In genomic region chr1:20483833-20484525, GRCh38 we compare ENCODE assay signal across 8 cellular contexts. TPM values are rescaled to one million over a fixed set of nuclear protein-coding genes. Genes with fewer than 3 reads are reported as not detected.
DNase-seq lines count a peak whose midpoint lies in the region; ATAC-seq and TF ChIP-seq lines count a peak whose summit lies in the region.

No MANE protein-coding gene starts in this region.

- peaks cover 2% of the 10 kb centered on the region for H3K27me3 ChIP-seq in AG04450 (ENCODE audit: control insufficient read depth, insufficient read depth, low read length)
- H3K27me3 ChIP-seq in HAP-1 (ENCODE audit: low read depth) = peaks cover 11% of the 10 kb centered on the region; the same call in 1 of the 2 replicates
- peaks cover 70% of the 10 kb centered on the region for H3K27me3 ChIP-seq in iPS-18a (ENCODE audit: control insufficient read depth, insufficient read depth, low read length)
- H3K27me3 ChIP-seq in gastrocnemius medialis = peaks cover 29 to 48% (median 42%) of the 10 kb centered on the region in 3 donors

- H3K36me3 ChIP-seq in HAP-1 (replicated peaks) (no peaks in the 10 kb centered on the region), iPS-18a (ENCODE audit: control insufficient read depth, low read depth, low read length) (no peaks in the 10 kb centered on the region), gastrocnemius medialis (no peaks in the 10 kb centered on the region)

- DNase-seq in AG04450 (ENCODE audit: low read depth, low spot score) (no peak), HAP-1 (ENCODE audit: low spot score in 2 of 2) (peak in 1 of 2 experiments; percentile 50), amygdala (lab: John Stamatoyannopoulos, UW) (peak in 29 of 56 donors; percentile 23 to 70 (median 56)), gastrocnemius medialis (no peak)

- H3K4me1 ChIP-seq in HAP-1 (no peaks in the 10 kb centered on the region), iPS-18a (ENCODE audit: control insufficient read depth, low read depth, low read length) (peaks cover 23% of the 10 kb centered on the region), gastrocnemius medialis (peaks cover 0 to 5% of the 10 kb centered on the region in 2 donors)

- ATAC-seq in gastrocnemius medialis (no peak), esophagus mucosa (no peak), HG02588 (IDR thresholded peaks at IDR 0.05; ENCODE audit: unreplicated experiment) (no peak), GM21825 (IDR thresholded peaks at IDR 0.05; ENCODE audit: unreplicated experiment) (no peak)

- POLR2A ChIA-PET in AG04450 (lab: Yijun Ruan, JAX) = interaction anchor here (0.8 to 2.0 kb wide), 7 partner anchors 9 to 157 kb away, joined by 3 to 16 read pairs (median 4); partner anchors contain the start of gene MUL1

- in situ Hi-C loops in HAP-1 (cut with MboI; ENCODE audit: low sequenced_read_pairs) (no loop called here), gastrocnemius medialis (cut with MboI; ENCODE audit: low sequenced_read_pairs in 4 of 4) (no loop called here)

- H3K4me3 ChIP-seq in AG04450 (ENCODE audit: low read depth, low read length) (peak overlapping the region; percentile 88), HAP-1 (peak overlapping the region; percentile 52), iPS-18a (ENCODE audit: low read length) (peak overlapping the region; percentile 64), gastrocnemius medialis (peak overlapping the region; percentile 44 to 57 (median 53))

- H3K9me3 ChIP-seq in AG04450 (ENCODE audit: control insufficient read depth, insufficient read depth, low read length) (peaks cover 10% of the 10 kb centered on the region; the same call in 1 of the 2 replicates), HAP-1 (no peaks in the 10 kb centered on the region), iPS-18a (ENCODE audit: control insufficient read depth, low read depth, low read length) (no peaks in the 10 kb centered on the region), gastrocnemius medialis (no peaks in the 10 kb centered on the region)

- no peak for TF ChIP-seq POLR2A in gastrocnemius medialis (IDR thresholded peaks at IDR 0.05)

- H3K27ac ChIP-seq in AG04450 (ENCODE audit: low read depth, low read length) = peak overlapping the region; percentile 68
- H3K27ac ChIP-seq in iPS-18a (ENCODE audit: low read length) = no peak overlapping the region
- H3K27ac ChIP-seq in gastrocnemius medialis = peak overlapping the region in 2 of 4 donors; percentile 36 to 40

- CTCF ChIA-PET in AG04450 (lab: Charles Lee) = interaction anchor here (0.7 to 3.2 kb wide), 5 partner anchors 11 to 848 kb away, joined by 3 to 30 read pairs (median 3); no protein-coding TSS in a partner anchor

- H3K9ac ChIP-seq in iPS-18a (ENCODE audit: low read length) = no peak overlapping the region

- no peak for TF ChIP-seq CTCF in AG04450 (IDR thresholded peaks at IDR 0.05; ENCODE audit: low read depth, low read length)
- TF ChIP-seq CTCF in gastrocnemius medialis (IDR thresholded peaks at IDR 0.05 in 4 of 5, conservative IDR thresholded peaks at IDR 0.05 in 1 of 5) = no peak

- intact Hi-C loops in gastrocnemius medialis (cut with DNase I; ENCODE audit: low total_unique reads) = no loop called here

RNA-seq across cellular contexts. Expression of gene CAMK2N1, which starts 2.0 kb away (rescaled TPM):
- 62.8 and 83.1 TPM in 2 replicates for polyA plus RNA-seq in AG04450 (2011; rRNA removed)
- polyA minus RNA-seq in AG04450 (2011; rRNA and poly(A)+ RNA removed) = 15.7 and 19.8 TPM in 2 replicates
- total RNA-seq in gastrocnemius medialis (1 to 10 TPM; 1.3 to 2.5 (median 1.5) TPM), esophagus mucosa (7.7 TPM)

RNA-seq across cellular contexts. Expression of gene MUL1, which starts 24.0 kb away (rescaled TPM):
- 23.1 and 26.6 TPM in 2 replicates for polyA plus RNA-seq in AG04450 (2011; rRNA removed)
- 23.2 and 30.1 TPM in 2 replicates for polyA minus RNA-seq in AG04450 (2011; rRNA and poly(A)+ RNA removed)
- total RNA-seq in gastrocnemius medialis (10 to 100 TPM; 32.8 to 44.5 (median 38.8) TPM), esophagus mucosa (17.1 TPM)

Comparison
In these comparisons a context has a peak if more than half of its experiments do, and no peak if none do; other contexts are left out.
1. DNase-seq: peak in amygdala (29 of 56); none in AG04450 (single experiment) and gastrocnemius medialis (0 of 2).
2. Peak in every context shown above with its lines, with median percentiles within 50 percentile points of each other: H3K4me3 ChIP-seq.